In the genomic region with DNA sequence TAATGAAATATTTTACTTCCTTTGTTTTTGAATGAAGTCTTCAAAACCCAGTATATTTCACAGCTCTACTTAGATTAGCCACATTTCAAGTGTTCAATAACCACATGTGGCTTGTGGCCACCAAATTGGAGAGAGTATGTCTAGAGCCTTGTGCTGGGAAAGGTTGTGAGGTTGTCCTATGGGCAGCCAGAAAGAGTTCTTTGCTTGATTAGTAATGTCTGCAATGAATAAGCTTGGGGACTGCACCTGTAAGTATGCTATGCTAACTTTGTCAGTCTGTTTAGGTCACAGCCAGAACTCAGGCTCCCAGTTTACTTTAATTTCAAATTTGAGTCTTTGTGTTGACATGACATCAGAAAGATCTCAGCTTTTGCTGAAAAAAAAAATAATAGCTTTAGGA, we compare ENCODE assay signal across 27 cellular contexts.
"Had no signal": no experiment of that assay in that cellular context is flagged by ENCODE, and none has a peak within 500 bp of the region (broad histone marks: within the 10 kb centered on the region; RNA-seq: fewer than 3 reads in every experiment).

No MANE protein-coding gene starts in this region.

- ATAC-seq: stimulated activated effector memory CD8-positive, alpha-beta T cell treated with anti-CD3 and anti-CD28 coated beads, Interleukin-12 subunit alpha, Interleukin-12 subunit beta, amount 100 ng/mL, for 72 hours; stimulated activated memory B cell treated with anti-CD40 and anti-IgM and Interleukin-4, amounts not matched to agents 10 μg/mL and 1 μg/mL and 100 μg/mL, for 72 hours; stimulated activated naive B cell treated with anti-CD40 and anti-IgM and Interleukin-4, amounts not matched to agents 10 μg/mL and 1 μg/mL and 100 μg/mL, for 72 hours; stimulated activated naive CD8-positive, alpha-beta T cell treated with anti-CD3 and anti-CD28 coated beads, Interleukin-15, amount 100 ng/mL, for 72 hours; stimulated activated naive CD8-positive, alpha-beta T cell treated with anti-CD3 and anti-CD28 coated beads, Interleukin-15, Interleukin-2, amounts not matched to agents 100 U/mL and 50 U/mL, for 24 hours; upper lobe of right lung had no signal

- DNase-seq: stimulated activated CD4-positive, alpha-beta T cell treated with anti-CD3 and anti-CD28 coated beads, Interleukin-2, amount 100 ng/mL, for 48 hours; stimulated activated CD4-positive, alpha-beta T cell treated with anti-CD3 and anti-CD28 coated beads, Interleukin-4, amount 100 ng/mL, for 1 hour; stimulated activated CD4-positive, alpha-beta T cell treated with anti-CD3 and anti-CD28 coated beads, Interleukin-4, amount 100 ng/mL, for 24 hours; stimulated activated CD4-positive, alpha-beta T cell treated with anti-CD3 and anti-CD28 coated beads, Interleukin-4, amount 100 ng/mL, for 4 hours; stimulated activated CD8-positive, alpha-beta memory T cell treated with anti-CD3 and anti-CD28 coated beads, Interleukin-4, amount 100 ng/mL, for 48 hours; stimulated activated naive B cell treated with anti-CD40 and anti-IgM and Interleukin-4, amounts not matched to agents 10 μg/mL and 1 μg/mL and 100 μg/mL, for 72 hours; stimulated activated naive CD4-positive, alpha-beta T cell; stimulated activated naive CD4-positive, alpha-beta T cell treated with Interleukin-2 at 50 U/mL for 16 hours; stimulated activated naive CD8-positive, alpha-beta T cell treated with anti-CD3 and anti-CD28 coated beads, Interleukin-15, amount 100 ng/mL, for 72 hours; stimulated activated naive CD8-positive, alpha-beta T cell treated with anti-CD3 and anti-CD28 coated beads, Interleukin-15, Interleukin-2, amounts not matched to agents 100 U/mL and 50 U/mL, for 24 hours; stomach; substantia nigra; testis; thyroid gland; tibial artery; transverse colon; trophoblast cell; upper lobe of left lung; upper lobe of right lung; uterus had no signal

- H3K27ac ChIP-seq: stomach, suprapubic skin, testis, thoracic aorta, thyroid gland, tibial artery, tibial nerve, transverse colon, upper lobe of left lung, upper lobe of right lung, uterus, vagina had no signal

- H3K27me3 ChIP-seq: stomach, suprapubic skin, testis, thyroid gland, tibial artery, tibial nerve, transverse colon, upper lobe of left lung, upper lobe of right lung, uterus, vagina had no signal

- H3K36me3 ChIP-seq: stomach, suprapubic skin, thoracic aorta, thyroid gland, tibial artery, tibial nerve, transverse colon, upper lobe of left lung, upper lobe of right lung, uterus, vagina had no signal

- H3K9me3 ChIP-seq: stomach, suprapubic skin, testis, thoracic aorta, thyroid gland, tibial artery, tibial nerve, transverse colon, upper lobe of left lung, upper lobe of right lung, uterus, vagina had no signal

- H3K4me1 ChIP-seq: stomach, suprapubic skin, testis, thyroid gland, tibial artery, tibial nerve, transverse colon, upper lobe of left lung, upper lobe of right lung, uterus, vagina had no signal

- FAIRE-seq: urothelium cell line had no signal

- H3K4me3 ChIP-seq: stomach, suprapubic skin, testis, thoracic aorta, thyroid gland, tibial artery, tibial nerve, transverse colon, upper lobe of left lung, upper lobe of right lung, uterus, vagina had no signal
